22 cellular contexts compared by ENCODE assay signal in the genomic region with DNA sequence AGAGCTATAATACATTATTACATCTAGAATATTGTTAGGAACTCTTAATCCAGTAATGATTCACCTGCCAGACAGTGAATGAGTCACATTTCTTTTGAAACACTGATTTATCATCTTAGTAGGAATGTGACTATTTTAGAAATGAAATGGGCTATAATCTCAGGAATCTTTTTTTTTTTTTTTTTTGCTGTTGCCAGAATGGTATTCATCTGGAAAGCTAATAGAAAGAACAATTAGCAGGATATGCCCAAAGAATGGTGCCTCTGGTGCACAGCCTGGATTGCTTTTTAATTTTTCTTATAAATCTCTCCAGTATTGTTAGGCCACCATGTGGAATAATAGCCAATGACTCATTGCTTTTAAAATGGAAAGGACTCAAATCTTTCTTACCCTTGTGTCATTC.
DNase-seq lines count a peak whose midpoint lies in the region; ATAC-seq and TF ChIP-seq lines count a peak whose summit lies in the region.
"Had no signal": no experiment of that assay in that cellular context is flagged by ENCODE, and none has a peak within 500 bp of the region (broad histone marks: within the 10 kb centered on the region; RNA-seq: fewer than 3 reads in every experiment).

No MANE protein-coding gene starts in this region.

- H3K27ac Mint-ChIP-seq in natural killer cell treated with Interleukin-12 subunit alpha and Interleukin-12 subunit beta and Interleukin-15 and Interleukin-18, amount 100 ng/mL, for 72 hours = no peak overlapping the region
- H3K27ac Mint-ChIP-seq: activated CD8-positive, alpha-beta memory T cell treated with anti-CD3 and anti-CD28 coated beads, Interleukin-2, amount 10 ng/mL, durations not matched to agents 7 days and 5 days; CD8-positive, alpha-beta T cell; GM23338; IgD-negative memory B cell; stimulated activated memory B cell treated with anti-CD40 and anti-IgM and Interleukin-4, amounts not matched to agents 10 μg/mL and 1 μg/mL and 100 μg/mL, for 72 hours had no signal

- no peaks in the 10 kb centered on the region for H3K4me1 Mint-ChIP-seq in natural killer cell treated with Interleukin-12 subunit alpha and Interleukin-12 subunit beta and Interleukin-15 and Interleukin-18, amount 100 ng/mL, for 72 hours (ENCODE audit: low read depth in 2 of 2)
- H3K4me1 Mint-ChIP-seq: activated CD8-positive, alpha-beta memory T cell treated with anti-CD3 and anti-CD28 coated beads, Interleukin-2, amount 10 ng/mL, durations not matched to agents 7 days and 5 days; GM23338; IgD-negative memory B cell; stimulated activated memory B cell treated with anti-CD40 and anti-IgM and Interleukin-4, amounts not matched to agents 10 μg/mL and 1 μg/mL and 100 μg/mL, for 72 hours had no signal

- no peaks in the 10 kb centered on the region for H3K36me3 ChIP-seq in H7 (replicated peaks; ENCODE audit: control insufficient read depth, insufficient read depth, low read length)
- H3K36me3 ChIP-seq: left lung, neutrophil, transverse colon had no signal

- peaks cover 13% of the 10 kb centered on the region for H3K9me3 Mint-ChIP-seq in natural killer cell treated with Interleukin-12 subunit alpha and Interleukin-12 subunit beta and Interleukin-15 and Interleukin-18, amount 100 ng/mL, for 72 hours

- ATAC-seq in natural killer cell treated with Interleukin-12 subunit alpha and Interleukin-12 subunit beta and Interleukin-15 and Interleukin-18, amount 100 ng/mL, for 72 hours = no peak
- no peak for ATAC-seq in GM18498 (IDR thresholded peaks at IDR 0.05; ENCODE audit: unreplicated experiment)
- ATAC-seq: activated CD8-positive, alpha-beta memory T cell treated with anti-CD3 and anti-CD28 coated beads, Interleukin-2, amount 10 ng/mL, durations not matched to agents 7 days and 5 days; CD8-positive, alpha-beta T cell; GM23338; left lung; mucosa of descending colon; stimulated activated memory B cell treated with anti-CD40 and anti-IgM and Interleukin-4, amounts not matched to agents 10 μg/mL and 1 μg/mL and 100 μg/mL, for 72 hours had no signal

- no peaks in the 10 kb centered on the region for H3K27me3 ChIP-seq in H7 (ENCODE audit: control insufficient read depth, insufficient read depth, low read length)
- H3K27me3 ChIP-seq: left lung, neutrophil, transverse colon had no signal

- in situ Hi-C loops in Caki2 (cut with HindIII; ENCODE audit: low pct_unique_long_range_greater_than_20kb, low sequenced_read_pairs) = no loop called here

- no peak overlapping the region for H3K4me3 ChIP-seq in choroid plexus epithelial cell (ENCODE audit: low read depth, low read length)
- H3K4me3 ChIP-seq in H7 (ENCODE audit: insufficient read depth, low read depth, low read length) = no peak overlapping the region
- H3K4me3 ChIP-seq: GM23338, left lung, mucosa of descending colon, SK-N-MC, transverse colon had no signal

- no peak for TF ChIP-seq CTCF in choroid plexus epithelial cell (conservative IDR thresholded peaks at IDR 0.05; ENCODE audit: low read depth, low read length)

- no peaks in the 10 kb centered on the region for H3K36me3 Mint-ChIP-seq in natural killer cell treated with Interleukin-12 subunit alpha and Interleukin-12 subunit beta and Interleukin-15 and Interleukin-18, amount 100 ng/mL, for 72 hours
- H3K36me3 Mint-ChIP-seq: activated CD8-positive, alpha-beta memory T cell treated with anti-CD3 and anti-CD28 coated beads, Interleukin-2, amount 10 ng/mL, durations not matched to agents 7 days and 5 days; CD8-positive, alpha-beta T cell; IgD-negative memory B cell; stimulated activated memory B cell treated with anti-CD40 and anti-IgM and Interleukin-4, amounts not matched to agents 10 μg/mL and 1 μg/mL and 100 μg/mL, for 72 hours had no signal

- H3K27me3 Mint-ChIP-seq in natural killer cell treated with Interleukin-12 subunit alpha and Interleukin-12 subunit beta and Interleukin-15 and Interleukin-18, amount 100 ng/mL, for 72 hours = no peaks in the 10 kb centered on the region
- H3K27me3 Mint-ChIP-seq: activated CD8-positive, alpha-beta memory T cell treated with anti-CD3 and anti-CD28 coated beads, Interleukin-2, amount 10 ng/mL, durations not matched to agents 7 days and 5 days; IgD-negative memory B cell; stimulated activated memory B cell treated with anti-CD40 and anti-IgM and Interleukin-4, amounts not matched to agents 10 μg/mL and 1 μg/mL and 100 μg/mL, for 72 hours had no signal

- no peak overlapping the region for H3K4me3 Mint-ChIP-seq in natural killer cell treated with Interleukin-12 subunit alpha and Interleukin-12 subunit beta and Interleukin-15 and Interleukin-18, amount 100 ng/mL, for 72 hours
- H3K4me3 Mint-ChIP-seq: activated CD8-positive, alpha-beta memory T cell treated with anti-CD3 and anti-CD28 coated beads, Interleukin-2, amount 10 ng/mL, durations not matched to agents 7 days and 5 days; CD8-positive, alpha-beta T cell; GM23338; IgD-negative memory B cell; stimulated activated memory B cell treated with anti-CD40 and anti-IgM and Interleukin-4, amounts not matched to agents 10 μg/mL and 1 μg/mL and 100 μg/mL, for 72 hours had no signal

- peak; percentile 53 for DNase-seq in Caki2 (ENCODE audit: low read depth)
- peak; percentile 56 for DNase-seq in NCI-H226
- peak; percentile 5 for DNase-seq in choroid plexus epithelial cell (ENCODE audit: low read depth)
- peak; percentile 61 for DNase-seq in myocyte (ENCODE audit: low read depth)
- DNase-seq in H7 = no peak
- DNase-seq in SW480 (ENCODE audit: low spot score) = no peak
- DNase-seq in natural killer cell treated with Interleukin-12 subunit alpha and Interleukin-12 subunit beta and Interleukin-15 and Interleukin-18, amount 100 ng/mL, for 72 hours (ENCODE audit: low spot score) = no peak
- DNase-seq: activated CD8-positive, alpha-beta memory T cell treated with anti-CD3 and anti-CD28 coated beads, Interleukin-2, amount 10 ng/mL, durations not matched to agents 7 days and 5 days; CD8-positive, alpha-beta T cell; DMS79 treated with DMSO at 0.1 percent for 48 hours; left lung; mucosa of descending colon; NCI-H526 treated with DMSO at 0.1 percent for 48 hours; retina; stimulated activated CD4-positive, alpha-beta T cell treated with anti-CD3 and anti-CD28 coated beads, Interleukin-15, amount 100 ng/mL, for 24 hours; transverse colon had no signal

Comparison
In these comparisons a context has a peak if more than half of its experiments do, and no peak if none do; other contexts are left out.
1. DNase-seq: peak in Caki2 (single experiment), NCI-H226 (single experiment), choroid plexus epithelial cell (single experiment) and myocyte (single experiment); none in H7 (single experiment), SW480 (single experiment) and natural killer cell treated with Interleukin-12 subunit alpha and Interleukin-12 subunit beta and Interleukin-15 and Interleukin-18, amount 100 ng/mL, for 72 hours (single experiment).